ENCODE assay signal across 1 cellular context in genomic region chr16:67226804-67227566, GRCh38.
TF ChIP-seq lines count a peak whose summit lies in the region.

Gene TMEM208 (plus strand): TSS chr16:67227130. CDS start chr16:67227219, 89 bp downstream.

TF ChIP-seq in K562, 482 proteins besides CTCF, POLR2A, EP300 and RAD21 (continued from another document and continues in another):
- TF ChIP-seq TFAP4 (CRISPR knock-in tag; IDR thresholded peaks at IDR 0.05; ENCODE audit: borderline replicate concordance) (peak; percentile 91), ZNF507 (tag; conservative IDR thresholded peaks at IDR 0.05) (no peak), MLX (CRISPR knock-in tag; conservative IDR thresholded peaks at IDR 0.05) (peak in 1 of 2 experiments; percentile 80; a peak in 1 of 4 replicates), HCFC1 (IDR thresholded peaks at IDR 0.05; ENCODE audit: low read depth, low read length) (peak; percentile 99), SFPQ (IDR thresholded peaks at IDR 0.05; ENCODE audit: low read depth, low read length) (no peak), ZC3H8 (IDR thresholded peaks at IDR 0.05) (no peak), CHD4 (IDR thresholded peaks at IDR 0.05; ENCODE audit: insufficient read depth, insufficient replicate concordance, low read depth, low read length, poor library complexity, severe bottlenecking) (no peak), ZFP36 (IDR thresholded peaks at IDR 0.05; ENCODE audit: low read depth, low read length, partially characterized antibody) (peak; percentile 14), PHB2 (IDR thresholded peaks at IDR 0.05; ENCODE audit: low read depth) (no peak), CTCFL (IDR thresholded peaks at IDR 0.05; ENCODE audit: borderline replicate concordance, insufficient read depth, low read depth, low read length, poor library complexity, severe bottlenecking) (peak; percentile 44), MAX (CRISPR knock-in tag; IDR thresholded peaks at IDR 0.05) (peak; percentile 83), ESRRB (CRISPR knock-in tag; IDR thresholded peaks at IDR 0.05; ENCODE audit: borderline replicate concordance) (no peak), ZNF140 (CRISPR knock-in tag; IDR thresholded peaks at IDR 0.05) (no peak), HSF4 (CRISPR knock-in tag; IDR thresholded peaks at IDR 0.05; ENCODE audit: borderline replicate concordance) (no peak), ZKSCAN8 (CRISPR knock-in tag; IDR thresholded peaks at IDR 0.05) (no peak), HDGF (IDR thresholded peaks at IDR 0.05) (no peak), RBM39 (optimal IDR thresholded peaks at IDR 0.05; ENCODE audit: low read depth, low read length) (no peak), HEY1 (CRISPR knock-in tag; IDR thresholded peaks at IDR 0.05; ENCODE audit: borderline replicate concordance) (no peak), HINFP (tag; conservative IDR thresholded peaks at IDR 0.05; ENCODE audit: low read depth) (no peak), RBM34 (IDR thresholded peaks at IDR 0.05; ENCODE audit: borderline replicate concordance, insufficient read depth, low read length) (no peak), MXD1 (CRISPR knock-in tag; IDR thresholded peaks at IDR 0.05; ENCODE audit: borderline replicate concordance, poor library complexity, severe bottlenecking) (peak; percentile 73), ZNF655 (CRISPR knock-in tag; IDR thresholded peaks at IDR 0.05) (no peak), RBBP5 (IDR thresholded peaks at IDR 0.05; ENCODE audit: borderline replicate concordance, insufficient read depth, low read length, poor library complexity, severe bottlenecking) (peak; percentile 84), ETS1 (conservative IDR thresholded peaks at IDR 0.05; ENCODE audit: control insufficient read depth, low read depth, low read length) (peak; percentile 98), ZNF324 (CRISPR knock-in tag; IDR thresholded peaks at IDR 0.05) (no peak), MCM2 (IDR thresholded peaks at IDR 0.05; ENCODE audit: low read depth) (no peak), GTF2A2 (tag; IDR thresholded peaks at IDR 0.05) (no peak), CBX5 (IDR thresholded peaks at IDR 0.05; ENCODE audit: borderline replicate concordance, low read depth) (no peak), ZNF512 (tag; IDR thresholded peaks at IDR 0.05) (no peak), ZNF175 (CRISPR knock-in tag; IDR thresholded peaks at IDR 0.05; ENCODE audit: low read depth) (no peak), DMBX1 (CRISPR knock-in tag; IDR thresholded peaks at IDR 0.05; ENCODE audit: borderline replicate concordance) (no peak), PHF20 (IDR thresholded peaks at IDR 0.05; ENCODE audit: partially characterized antibody) (peak; percentile 100), KAT2B (IDR thresholded peaks at IDR 0.05; ENCODE audit: low read depth, low read length) (peak; percentile 50), NFIC (IDR thresholded peaks at IDR 0.05) (no peak), SPI1 (IDR thresholded peaks at IDR 0.05; ENCODE audit: borderline replicate concordance, low read depth, low read length) (peak; percentile 75; the same call in 1 of the 2 replicates), GTF2F1 (IDR thresholded peaks at IDR 0.05; ENCODE audit: low read depth, low read length) (0 out of 2 replicates have a peak, but pooled peaks have one; percentile 26), SMAD3 (CRISPR knock-in tag; conservative IDR thresholded peaks at IDR 0.05) (0 out of 2 replicates have a peak, but pooled peaks have one; percentile 44), MAFK (IDR thresholded peaks at IDR 0.05; ENCODE audit: low read length) (no peak), ZNF77 (CRISPR knock-in tag; IDR thresholded peaks at IDR 0.05) (no peak), ZBTB2 (IDR thresholded peaks at IDR 0.05) (0 out of 2 replicates have a peak, but pooled peaks have one; percentile 33), FOXJ3 (CRISPR knock-in tag; IDR thresholded peaks at IDR 0.05) (no peak), NFATC3 (IDR thresholded peaks at IDR 0.05) (no peak), TAF9B (IDR thresholded peaks at IDR 0.05; ENCODE audit: partially characterized antibody) (peak; percentile 68), NFE2 (IDR thresholded peaks at IDR 0.05; ENCODE audit: low read depth) (no peak), STAT6 (CRISPR knock-in tag; IDR thresholded peaks at IDR 0.05) (no peak), TCF7 (IDR thresholded peaks at IDR 0.05; ENCODE audit: borderline replicate concordance) (no peak), BRD4 (IDR thresholded peaks at IDR 0.05) (no peak)
